ENCODE assay signal across 20 cellular contexts in the genomic region with DNA sequence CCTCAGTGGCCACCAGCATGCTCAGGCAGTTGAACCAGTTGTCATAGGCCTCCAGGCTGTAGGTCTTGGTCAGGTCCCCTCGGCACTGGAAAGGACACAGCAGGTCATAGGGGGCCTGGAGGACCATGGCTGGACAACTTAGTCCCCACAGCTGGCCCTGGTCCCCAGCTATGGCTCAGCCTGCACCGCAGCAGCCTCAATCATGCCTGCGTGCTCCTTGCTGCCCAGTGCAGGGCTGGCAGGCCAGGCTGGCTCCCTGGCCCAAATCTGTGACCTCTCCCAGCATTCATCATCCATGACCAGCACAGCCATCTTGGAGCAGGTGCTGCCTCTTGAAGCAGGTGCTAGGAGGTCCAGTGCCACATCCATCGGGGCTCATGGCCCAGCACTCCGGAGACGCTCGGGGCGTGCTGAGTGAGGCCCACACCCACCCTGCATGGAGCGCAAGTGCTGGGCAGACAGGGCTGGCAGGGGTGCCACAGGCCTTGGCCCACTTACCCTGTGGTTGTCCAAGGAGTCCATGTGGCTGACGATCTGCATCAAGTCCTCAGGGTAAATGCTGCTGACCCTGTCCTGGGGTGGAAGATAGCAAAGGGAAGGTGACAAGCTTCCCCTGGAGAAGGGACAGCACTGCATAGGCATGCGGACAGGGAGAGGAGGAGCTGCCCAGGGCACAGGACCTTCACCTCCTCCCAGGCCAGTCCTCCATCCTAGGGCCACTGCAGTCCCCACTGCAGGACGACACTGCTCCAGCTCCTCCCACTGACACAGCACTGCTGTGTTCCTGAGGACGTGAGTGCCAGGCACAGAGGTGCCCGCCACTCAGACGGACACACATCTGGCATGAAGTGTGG.
A peak's percentile ranks its signal among the peaks of the same experiment; 100 is the strongest.
DNase-seq lines count a peak whose midpoint lies in the region; ATAC-seq and TF ChIP-seq lines count a peak whose summit lies in the region.
"Had no signal": no experiment of that assay in that cellular context is flagged by ENCODE, and none has a peak within 500 bp of the region (broad histone marks: within the 10 kb centered on the region; RNA-seq: fewer than 3 reads in every experiment).

No MANE protein-coding gene starts in this region.

- no peaks in the 10 kb centered on the region for H3K27me3 ChIP-seq in uterus
- H3K27me3 ChIP-seq: adrenal gland had no signal

- TF ChIP-seq CTCF in activated B cell treated with CpG ODN at 0.5 μM for 24 hours (IDR thresholded peaks at IDR 0.05) (no peak), mucosa of descending colon (IDR thresholded peaks at IDR 0.05) (no peak), uterus (IDR thresholded peaks at IDR 0.05) (no peak)

- no peak overlapping the region for H3K27ac Mint-ChIP-seq in activated naive CD4-positive, alpha-beta T cell treated with anti-CD3 and anti-CD28 coated beads, Interleukin-2, amount 10 ng/mL, durations not matched to agents 7 days and 5 days
- no peak overlapping the region for H3K27ac Mint-ChIP-seq in activated B cell treated with CpG ODN at 0.5 μM for 24 hours
- H3K27ac Mint-ChIP-seq in effector memory CD8-positive, alpha-beta T cell: no peak overlapping the region
- H3K27ac Mint-ChIP-seq: activated CD8-positive, alpha-beta T cell treated with anti-CD3 and anti-CD28 coated beads for 36 hours; GM23338; immature natural killer cell; memory B cell; naive thymus-derived CD8-positive, alpha-beta T cell had no signal

- H3K36me3 Mint-ChIP-seq in activated naive CD4-positive, alpha-beta T cell treated with anti-CD3 and anti-CD28 coated beads, Interleukin-2, amount 10 ng/mL, durations not matched to agents 7 days and 5 days: no peaks in the 10 kb centered on the region
- H3K36me3 Mint-ChIP-seq in activated B cell treated with CpG ODN at 0.5 μM for 24 hours (ENCODE audit: low read depth): no peaks in the 10 kb centered on the region
- peaks cover 26% of the 10 kb centered on the region for H3K36me3 Mint-ChIP-seq in effector memory CD8-positive, alpha-beta T cell (ENCODE audit: insufficient read depth)
- H3K36me3 Mint-ChIP-seq: memory B cell; naive thymus-derived CD8-positive, alpha-beta T cell had no signal

- H3K4me1 ChIP-seq in mucosa of descending colon (ENCODE audit: low read depth) (peaks cover 6% of the 10 kb centered on the region), uterus (no peaks in the 10 kb centered on the region)

- H3K4me1 Mint-ChIP-seq in activated naive CD4-positive, alpha-beta T cell treated with anti-CD3 and anti-CD28 coated beads, Interleukin-2, amount 10 ng/mL, durations not matched to agents 7 days and 5 days: peaks cover 9% of the 10 kb centered on the region
- peaks cover 6% of the 10 kb centered on the region for H3K4me1 Mint-ChIP-seq in activated B cell treated with CpG ODN at 0.5 μM for 24 hours
- peaks cover 6% of the 10 kb centered on the region in 2 donors for H3K4me1 Mint-ChIP-seq in effector memory CD8-positive, alpha-beta T cell (ENCODE audit: low read depth in 2 of 2)

- intact Hi-C loops in activated B cell treated with CpG ODN at 0.5 μM for 24 hours (cut with micrococcal nuclease) (loop anchor here (5.0 to 10.0 kb wide), 3 partner anchors 162 to 565 kb away; a partner anchor contains a TSS), mucosa of descending colon (cut with DNase I, micrococcal nuclease) (no loop called here), uterus (cut with DNase I; ENCODE audit: low total_unique reads) (no loop called here)

- H3K9me3 ChIP-seq in mucosa of descending colon (no peaks in the 10 kb centered on the region), uterus (no peaks in the 10 kb centered on the region)
- H3K9me3 ChIP-seq: adrenal gland had no signal

- no peak overlapping the region for H3K27ac ChIP-seq in uterus
- H3K27ac ChIP-seq: adrenal gland had no signal

- POLR2A ChIA-PET in activated B cell treated with CpG ODN at 0.5 μM for 24 hours (lab: Charles Lee): interaction anchor here (0.6 kb wide), 1 partner anchor 45 kb away, joined by 3 read pairs; no protein-coding TSS in a partner anchor

- H3K9me3 Mint-ChIP-seq in activated naive CD4-positive, alpha-beta T cell treated with anti-CD3 and anti-CD28 coated beads, Interleukin-2, amount 10 ng/mL, durations not matched to agents 7 days and 5 days: no peaks in the 10 kb centered on the region
- H3K9me3 Mint-ChIP-seq in activated B cell treated with CpG ODN at 0.5 μM for 24 hours: no peaks in the 10 kb centered on the region
- H3K9me3 Mint-ChIP-seq in effector memory CD8-positive, alpha-beta T cell: no peaks in the 10 kb centered on the region
- H3K9me3 Mint-ChIP-seq: activated CD8-positive, alpha-beta T cell treated with anti-CD3 and anti-CD28 coated beads for 36 hours; GM23338; immature natural killer cell; memory B cell; naive thymus-derived CD8-positive, alpha-beta T cell had no signal

- CTCF ChIA-PET in activated naive CD4-positive, alpha-beta T cell treated with anti-CD3 and anti-CD28 coated beads, Interleukin-2, amount 10 ng/mL, durations not matched to agents 7 days and 5 days (lab: Charles Lee): interaction anchor here (0.6 to 1.4 kb wide), 4 partner anchors 28 to 257 kb away, joined by 3 to 4 read pairs (median 3); no protein-coding TSS in a partner anchor
- CTCF ChIA-PET in activated B cell treated with CpG ODN at 0.5 μM for 24 hours (lab: Charles Lee): interaction anchor here (1.0 kb wide), 1 partner anchor 61 kb away, joined by 4 read pairs; no protein-coding TSS in a partner anchor

- no peaks in the 10 kb centered on the region for H3K36me3 ChIP-seq in mucosa of descending colon (ENCODE audit: low read depth)
- no peaks in the 10 kb centered on the region for H3K36me3 ChIP-seq in uterus
- H3K36me3 ChIP-seq: adrenal gland had no signal

- peaks cover 18% of the 10 kb centered on the region for H3K27me3 Mint-ChIP-seq in activated naive CD4-positive, alpha-beta T cell treated with anti-CD3 and anti-CD28 coated beads, Interleukin-2, amount 10 ng/mL, durations not matched to agents 7 days and 5 days
- H3K27me3 Mint-ChIP-seq in activated B cell treated with CpG ODN at 0.5 μM for 24 hours: no peaks in the 10 kb centered on the region
- no peaks in the 10 kb centered on the region for H3K27me3 Mint-ChIP-seq in effector memory CD8-positive, alpha-beta T cell
- H3K27me3 Mint-ChIP-seq: activated CD8-positive, alpha-beta T cell treated with anti-CD3 and anti-CD28 coated beads for 36 hours; CD4-positive, alpha-beta memory T cell; memory B cell; naive thymus-derived CD8-positive, alpha-beta T cell had no signal

- no peak overlapping the region for H3K4me3 Mint-ChIP-seq in activated naive CD4-positive, alpha-beta T cell treated with anti-CD3 and anti-CD28 coated beads, Interleukin-2, amount 10 ng/mL, durations not matched to agents 7 days and 5 days
- H3K4me3 Mint-ChIP-seq in activated B cell treated with CpG ODN at 0.5 μM for 24 hours: no peak overlapping the region
- no peak overlapping the region for H3K4me3 Mint-ChIP-seq in effector memory CD8-positive, alpha-beta T cell
- H3K4me3 Mint-ChIP-seq: activated CD8-positive, alpha-beta T cell treated with anti-CD3 and anti-CD28 coated beads for 36 hours; CD4-positive, alpha-beta memory T cell; GM23338; immature natural killer cell; memory B cell; naive thymus-derived CD8-positive, alpha-beta T cell had no signal

- peak; percentile 17 for DNase-seq in activated naive CD4-positive, alpha-beta T cell treated with anti-CD3 and anti-CD28 coated beads, Interleukin-2, amount 10 ng/mL, durations not matched to agents 7 days and 5 days
- no peak for DNase-seq in activated naive CD4-positive, alpha-beta T cell treated with anti-CD3 and anti-CD28 coated beads, Interleukin-2, amount 50 U/mL, for 16 hours
- DNase-seq in activated B cell treated with CpG ODN at 0.5 μM for 24 hours: peak; percentile 12
- DNase-seq in mucosa of descending colon: peak in 2 of 3 donors; percentile 7 to 37
- DNase-seq in uterus: peak; percentile 6 to 10
- DNase-seq in effector memory CD8-positive, alpha-beta T cell: no peak
- no peak for DNase-seq in NCI-H1105 treated with DMSO at 0.1 percent for 48 hours (lab: John Stamatoyannopoulos, UW)
- DNase-seq: activated CD8-positive, alpha-beta T cell treated with anti-CD3 and anti-CD28 coated beads for 36 hours; CD4-positive, alpha-beta memory T cell; DMS79; immature natural killer cell; NCI-H146; NCI-H345; small intestine had no signal

- TF ChIP-seq POLR2A in uterus (IDR thresholded peaks at IDR 0.05): no peak

- ATAC-seq in activated B cell treated with CpG ODN at 0.5 μM for 24 hours (ENCODE audit: low read depth) (no peak), mucosa of descending colon (no peak), GM19324 (IDR thresholded peaks at IDR 0.05; ENCODE audit: low FRiP score, unreplicated experiment) (no peak)
- no peak for ATAC-seq in effector memory CD8-positive, alpha-beta T cell (replicated peaks)
- ATAC-seq: activated CD8-positive, alpha-beta T cell treated with anti-CD3 and anti-CD28 coated beads for 36 hours; esophagus mucosa; GM23338; naive thymus-derived CD8-positive, alpha-beta T cell had no signal

- H3K4me3 ChIP-seq in mucosa of descending colon (no peak overlapping the region), uterus (no peak overlapping the region)
- H3K4me3 ChIP-seq: adrenal gland, GM23338 had no signal

Comparison
In these comparisons a context has a peak if more than half of its experiments do, and no peak if none do; other contexts are left out.
1. DNase-seq: peak in activated naive CD4-positive, alpha-beta T cell treated with anti-CD3 and anti-CD28 coated beads, Interleukin-2, amount 10 ng/mL, durations not matched to agents 7 days and 5 days (single experiment), activated B cell treated with CpG ODN at 0.5 μM for 24 hours (single experiment), mucosa of descending colon (2 of 3) and uterus (2 of 2); none in activated naive CD4-positive, alpha-beta T cell treated with anti-CD3 and anti-CD28 coated beads, Interleukin-2, amount 50 U/mL, for 16 hours (single experiment), effector memory CD8-positive, alpha-beta T cell (0 of 3) and NCI-H1105 treated with DMSO at 0.1 percent for 48 hours (single experiment).